8 cellular contexts compared by ENCODE assay signal in the genomic region with DNA sequence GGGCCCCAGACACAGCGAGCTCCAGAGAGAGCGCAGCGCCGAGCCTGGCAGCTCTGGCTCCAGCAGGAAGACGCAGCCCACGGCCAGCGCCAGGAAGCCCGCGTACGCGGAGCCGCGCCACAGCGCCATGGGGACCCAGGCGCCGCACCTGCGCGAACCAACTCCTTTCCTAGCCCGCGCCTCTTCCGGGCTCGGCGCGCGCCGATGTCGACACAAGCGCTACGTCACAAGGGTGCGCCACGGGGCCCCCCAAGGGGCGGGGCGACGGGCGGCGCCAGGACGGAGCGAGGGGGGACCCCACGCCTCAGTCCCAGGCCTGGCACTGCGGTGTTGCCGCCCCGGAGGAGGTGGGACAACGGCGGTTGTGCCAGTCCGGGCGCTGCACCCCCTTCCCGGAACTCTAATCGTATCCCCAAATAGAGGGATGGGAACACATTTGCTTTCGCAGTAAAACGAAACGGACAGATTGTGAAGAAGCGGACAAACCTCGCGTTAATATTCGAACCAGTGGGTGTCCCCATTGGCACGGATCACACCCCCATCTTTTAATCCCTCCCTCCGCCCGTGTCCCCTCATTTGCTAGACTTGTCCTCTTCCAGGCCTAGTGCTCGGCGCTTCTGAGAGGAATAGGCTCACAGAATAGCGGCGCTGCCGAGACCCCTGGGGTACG. TPM values are rescaled to one million over a fixed set of nuclear protein-coding genes. Genes with fewer than 3 reads are reported as not detected.
A peak's percentile ranks its signal among the peaks of the same experiment; 100 is the strongest.
DNase-seq lines count a peak whose midpoint lies in the region; ATAC-seq and TF ChIP-seq lines count a peak whose summit lies in the region.

A gene (minus strand): TSS at position 196 of the 670 bp plus-strand sequence. CDS start 67 bp downstream, at position 129.

- DNase-seq in NCI-H748 (lab: John Stamatoyannopoulos, UW; ENCODE audit: unreplicated experiment) (peak; percentile 89), cortex of kidney (lab: John Stamatoyannopoulos, UW) (peak; percentile 55), left lobe of liver (ENCODE audit: low spot score) (peak; percentile 95)
- peak; percentile 93 for DNase-seq in activated CD4-positive, alpha-beta T cell treated with anti-CD3 and anti-CD28 coated beads, Interleukin-2, amount 50 U/mL, for 1 hour
- DNase-seq in stimulated activated CD4-positive, alpha-beta T cell treated with anti-CD3 and anti-CD28 coated beads, Interleukin-2, amount 100 ng/mL, for 24 hours: peak; percentile 91 to 95

- TF ChIP-seq CTCF in C4-2B (conservative IDR thresholded peaks at IDR 0.05): no peak

- peak within 1 kb of the TSS; percentile 87 for H3K27ac ChIP-seq in C4-2B

- ATAC-seq in GM19372 (IDR thresholded peaks at IDR 0.05; ENCODE audit: low read depth, unreplicated experiment) (peak; percentile 80), HG03521 (IDR thresholded peaks at IDR 0.05; ENCODE audit: unreplicated experiment) (peak; percentile 79), left lobe of liver (peak; percentile 93)

RNA-seq across cellular contexts. Expression of the gene that starts here (rescaled TPM):
- 17.8 TPM for total RNA-seq in left lobe of liver

Comparison
In these comparisons a context has a peak if more than half of its experiments do, and no peak if none do; other contexts are left out.
1. Peak in every context shown above with its lines: DNase-seq, ATAC-seq and H3K27ac ChIP-seq.